2 cellular contexts compared by ENCODE assay signal in the genomic region with DNA sequence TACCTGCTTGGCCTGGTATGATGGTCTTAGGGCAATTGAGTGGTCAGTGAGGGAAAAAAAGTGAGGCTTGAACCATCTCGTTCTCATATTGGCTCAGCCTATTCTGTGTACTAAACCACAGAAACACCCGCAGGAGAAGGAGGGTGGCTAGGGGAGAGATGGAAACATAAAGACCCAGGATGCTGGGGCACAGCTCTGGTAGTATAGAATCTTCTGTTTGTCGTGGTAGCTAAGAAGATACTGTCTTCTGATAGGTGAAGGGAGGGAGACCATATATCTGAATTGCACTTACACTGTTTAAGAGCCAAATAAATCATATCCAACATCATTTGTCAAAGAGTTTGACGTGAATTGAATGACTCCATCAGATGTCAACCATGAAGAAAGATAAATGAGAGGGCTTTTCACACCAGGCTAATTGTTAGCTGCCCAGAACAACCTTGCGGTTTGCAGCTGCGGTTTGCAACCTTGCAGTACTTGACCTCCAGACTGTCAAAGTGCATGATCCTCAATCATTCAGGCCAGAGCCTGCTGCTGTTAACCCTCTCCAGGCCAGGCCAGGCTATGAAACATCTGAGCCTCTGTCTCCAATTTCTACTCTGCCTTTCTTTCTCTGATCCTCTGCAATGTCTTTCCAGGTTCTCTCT.
TF ChIP-seq lines count a peak whose summit lies in the region.

No MANE protein-coding gene starts in this region.

TF ChIP-seq in Ishikawa, 13 proteins besides CTCF, POLR2A, EP300 and RAD21 (continued from another document):
- TF ChIP-seq REST (IDR thresholded peaks at IDR 0.05; ENCODE audit: low read depth): no peak
- no peak for TF ChIP-seq TAF1 (IDR thresholded peaks at IDR 0.05; ENCODE audit: low read depth)
- TF ChIP-seq TCF12 (IDR thresholded peaks at IDR 0.05; ENCODE audit: low read depth): no peak
- TF ChIP-seq TEAD4 (IDR thresholded peaks at IDR 0.05): no peak
- no peak for TF ChIP-seq CEBPB (IDR thresholded peaks at IDR 0.05)
- TF ChIP-seq EGR1 (IDR thresholded peaks at IDR 0.05): no peak
- no peak for TF ChIP-seq YY1 (IDR thresholded peaks at IDR 0.05; ENCODE audit: low read depth)
- no peak for TF ChIP-seq CREB1 (IDR thresholded peaks at IDR 0.05; ENCODE audit: low read depth)
- TF ChIP-seq ZBTB7A (IDR thresholded peaks at IDR 0.05; ENCODE audit: low read depth): no peak

TF ChIP-seq in GM12878, 131 proteins besides CTCF, POLR2A, EP300 and RAD21 (continued from another document):
- TF ChIP-seq MLLT1 (IDR thresholded peaks at IDR 0.05) (peak; percentile 72), ATF7 (IDR thresholded peaks at IDR 0.05; ENCODE audit: low read depth) (0 out of 2 replicates have a peak, but pooled peaks have one; percentile 26), DPF2 (IDR thresholded peaks at IDR 0.05) (peak; percentile 63; the same call in 1 of the 2 replicates), SMAD5 (IDR thresholded peaks at IDR 0.05; ENCODE audit: low read depth) (no peak), FOXM1 (IDR thresholded peaks at IDR 0.05; ENCODE audit: low read depth, low read length) (no peak), PAX8 (IDR thresholded peaks at IDR 0.05) (no peak), CREM (IDR thresholded peaks at IDR 0.05; ENCODE audit: low read depth) (no peak), MTA2 (IDR thresholded peaks at IDR 0.05; ENCODE audit: low read depth) (peak; percentile 62), PKNOX1 (IDR thresholded peaks at IDR 0.05) (peak; percentile 74), NFXL1 (IDR thresholded peaks at IDR 0.05; ENCODE audit: borderline replicate concordance) (no peak), IKZF2 (IDR thresholded peaks at IDR 0.05) (peak in 1 of 2 experiments; percentile 22; a peak in 1 of 4 replicates)
